In the genomic region with DNA sequence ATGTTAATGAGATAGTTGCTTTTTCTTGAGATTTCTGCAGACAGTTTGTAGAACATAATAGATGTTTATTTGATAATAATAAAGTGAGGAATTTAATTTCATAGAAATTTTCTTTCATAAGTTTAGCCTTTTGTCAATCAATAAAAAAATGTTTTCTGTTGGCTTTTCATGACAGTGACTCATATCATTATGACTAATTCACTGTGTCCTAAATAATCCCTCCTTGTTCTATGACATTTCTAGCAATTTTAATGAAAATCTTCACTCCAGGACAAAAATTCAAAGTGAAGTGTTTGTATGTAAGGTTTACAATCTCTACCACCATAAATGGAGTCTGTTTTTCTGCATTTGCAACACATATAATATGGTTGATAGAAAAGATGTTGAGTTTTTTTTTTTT, we compare ENCODE assay signal across 30 cellular contexts.
DNase-seq lines count a peak whose midpoint lies in the region; ATAC-seq and TF ChIP-seq lines count a peak whose summit lies in the region.
"Had no signal": no experiment of that assay in that cellular context is flagged by ENCODE, and none has a peak within 500 bp of the region (broad histone marks: within the 10 kb centered on the region; RNA-seq: fewer than 3 reads in every experiment).

No MANE protein-coding gene starts in this region.

- peaks cover 13% of the 10 kb centered on the region for H3K4me1 ChIP-seq in PC-9 (replicated peaks; ENCODE audit: insufficient read depth)
- H3K4me1 ChIP-seq in skeletal muscle satellite cell (ENCODE audit: control insufficient read depth, insufficient read depth, low read length): peaks cover 14% of the 10 kb centered on the region
- H3K4me1 ChIP-seq: colonic mucosa had no signal

- H3K4me3 Mint-ChIP-seq in natural killer cell (no peak overlapping the region), HFFc6 (no peak overlapping the region)
- H3K4me3 Mint-ChIP-seq in natural killer cell treated with Interleukin-12 subunit alpha and Interleukin-12 subunit beta and Interleukin-15 and Interleukin-18, amount 100 ng/mL, for 72 hours: no peak overlapping the region
- H3K4me3 Mint-ChIP-seq in activated CD4-positive, alpha-beta T cell treated with anti-CD3 and anti-CD28 coated beads for 36 hours: no peak overlapping the region
- H3K4me3 Mint-ChIP-seq: activated CD4-positive, alpha-beta memory T cell treated with anti-CD3 and anti-CD28 coated beads, Interleukin-2, amount 10 ng/mL, durations not matched to agents 7 days and 5 days; activated naive CD4-positive, alpha-beta T cell treated with anti-CD3 and anti-CD28 coated beads, Interleukin-2, amount 10 ng/mL, durations not matched to agents 7 days and 5 days; B cell; CD8-positive, alpha-beta memory T cell; IgD-negative memory B cell; naive thymus-derived CD4-positive, alpha-beta T cell; T-helper 17 cell had no signal

- H3K27ac Mint-ChIP-seq in natural killer cell (peak overlapping the region; percentile 77 to 91), HFFc6 (no peak overlapping the region)
- H3K27ac Mint-ChIP-seq in natural killer cell treated with Interleukin-12 subunit alpha and Interleukin-12 subunit beta and Interleukin-15 and Interleukin-18, amount 100 ng/mL, for 72 hours: no peak overlapping the region
- no peak overlapping the region for H3K27ac Mint-ChIP-seq in activated CD4-positive, alpha-beta T cell treated with anti-CD3 and anti-CD28 coated beads for 36 hours
- H3K27ac Mint-ChIP-seq: activated CD4-positive, alpha-beta memory T cell treated with anti-CD3 and anti-CD28 coated beads, Interleukin-2, amount 10 ng/mL, durations not matched to agents 7 days and 5 days; activated naive CD4-positive, alpha-beta T cell treated with anti-CD3 and anti-CD28 coated beads, Interleukin-2, amount 10 ng/mL, durations not matched to agents 7 days and 5 days; B cell; IgD-negative memory B cell; T-helper 17 cell had no signal

- peaks cover 0 to 3% of the 10 kb centered on the region in 2 donors for H3K9me3 Mint-ChIP-seq in natural killer cell
- H3K9me3 Mint-ChIP-seq in natural killer cell treated with Interleukin-12 subunit alpha and Interleukin-12 subunit beta and Interleukin-15 and Interleukin-18, amount 100 ng/mL, for 72 hours: peaks cover 7% of the 10 kb centered on the region
- peaks cover 10% of the 10 kb centered on the region for H3K9me3 Mint-ChIP-seq in HFFc6
- H3K9me3 Mint-ChIP-seq in activated CD4-positive, alpha-beta T cell treated with anti-CD3 and anti-CD28 coated beads for 36 hours (ENCODE audit: low read depth): peaks cover 18% of the 10 kb centered on the region

- no peak overlapping the region for H3K9ac ChIP-seq in skeletal muscle satellite cell (ENCODE audit: low read depth, low read length)

- H3K36me3 ChIP-seq in PC-9 (ENCODE audit: low read depth) (no peaks in the 10 kb centered on the region), skeletal muscle satellite cell (ENCODE audit: insufficient read depth, low read length) (no peaks in the 10 kb centered on the region)
- H3K36me3 ChIP-seq: colonic mucosa, gastroesophageal sphincter, left ventricle myocardium inferior had no signal

- no peak for ATAC-seq in natural killer cell
- ATAC-seq in natural killer cell treated with Interleukin-12 subunit alpha and Interleukin-12 subunit beta and Interleukin-15 and Interleukin-18, amount 100 ng/mL, for 72 hours: no peak
- no peak for ATAC-seq in GM21515 (IDR thresholded peaks at IDR 0.05; ENCODE audit: unreplicated experiment)
- ATAC-seq in activated CD4-positive, alpha-beta T cell treated with anti-CD3 and anti-CD28 coated beads for 36 hours: no peak
- ATAC-seq: gastroesophageal sphincter; naive thymus-derived CD4-positive, alpha-beta T cell; SK-N-SH treated with all-trans-retinoic acid at 6 μM for 48 hours; T-helper 17 cell had no signal

- BruUV-seq in PC-9 (replicated peaks; lab: Mats Ljungman, UMichigan): no TSS peak

- H3K4me2 ChIP-seq in PC-9: no peak overlapping the region; the same call in 1 of the 2 replicates
- H3K4me2 ChIP-seq in skeletal muscle satellite cell (ENCODE audit: low read length): peak overlapping the region; percentile 10
- H3K4me2 ChIP-seq: hepatocyte had no signal

- intact Hi-C loops in natural killer cell (cut with micrococcal nuclease) (loop anchor here (5.0 kb wide), 1 partner anchor 33 kb away; no protein-coding TSS in a partner anchor), PC-9 (cut with micrococcal nuclease; ENCODE audit: unreplicated experiment) (no loop called here)
- intact Hi-C loops in activated CD4-positive, alpha-beta T cell treated with anti-CD3 and anti-CD28 coated beads for 36 hours (cut with DNase I, micrococcal nuclease): loop anchor here in 1 of 2 experiments (5.0 kb wide), 1 partner anchor 43 kb away; no protein-coding TSS in a partner anchor

- POLR2A ChIA-PET in PC-9 (lab: Charles Lee; ENCODE audit: unreplicated experiment): no interaction called here
- POLR2A ChIA-PET in activated CD4-positive, alpha-beta T cell treated with anti-CD3 and anti-CD28 coated beads for 36 hours (lab: Charles Lee): no interaction called here

- no peaks in the 10 kb centered on the region; the same call in 1 of the 2 replicates for H3K9me2 ChIP-seq in PC-9 (ENCODE audit: insufficient read depth)

- H3K9me3 ChIP-seq in PC-9 (ENCODE audit: insufficient read depth, low read depth) (no peaks in the 10 kb centered on the region; the same call in 1 of the 2 replicates), skeletal muscle satellite cell (replicated peaks; ENCODE audit: low read length) (no peaks in the 10 kb centered on the region)
- H3K9me3 ChIP-seq: colonic mucosa had no signal

- no peak overlapping the region for H2AFZ ChIP-seq in PC-9
- H2AFZ ChIP-seq: hepatocyte had no signal

- DNase-seq in natural killer cell: no peak
- no peak for DNase-seq in natural killer cell treated with Interleukin-12 subunit alpha and Interleukin-12 subunit beta and Interleukin-15 and Interleukin-18, amount 100 ng/mL, for 72 hours (ENCODE audit: low spot score)
- DNase-seq in PC-9: no peak
- peak; percentile 45 for DNase-seq in fibroblast of mammary gland (ENCODE audit: low read depth)
- no peak for DNase-seq in HFFc6
- no peak for DNase-seq in activated CD4-positive, alpha-beta T cell treated with anti-CD3 and anti-CD28 coated beads for 36 hours
- DNase-seq: activated CD4-positive, alpha-beta memory T cell treated with anti-CD3 and anti-CD28 coated beads, Interleukin-2, amount 10 ng/mL, durations not matched to agents 7 days and 5 days; activated CD8-positive, alpha-beta memory T cell treated with anti-CD3 and anti-CD28 coated beads, Interleukin-2, amount 50 U/mL, for 48 hours; activated naive CD4-positive, alpha-beta T cell treated with anti-CD3 and anti-CD28 coated beads, Interleukin-2, amount 10 ng/mL, durations not matched to agents 7 days and 5 days; amygdala; CD8-positive, alpha-beta memory T cell; colonic mucosa; effector memory CD4-positive, alpha-beta T cell; GDM1; left ventricle myocardium inferior; midbrain; naive thymus-derived CD4-positive, alpha-beta T cell; NCI-H1417 treated with DMSO at 0.1 percent for 48 hours; NCI-H345; NCI-H748 treated with DMSO at 0.1 percent for 48 hours; small intestine; T-helper 17 cell had no signal

- no peaks in the 10 kb centered on the region for H3K27me3 Mint-ChIP-seq in natural killer cell (ENCODE audit: low read depth in 2 of 2)
- H3K27me3 Mint-ChIP-seq in natural killer cell treated with Interleukin-12 subunit alpha and Interleukin-12 subunit beta and Interleukin-15 and Interleukin-18, amount 100 ng/mL, for 72 hours: no peaks in the 10 kb centered on the region
- H3K27me3 Mint-ChIP-seq in HFFc6 (ENCODE audit: insufficient read depth): no peaks in the 10 kb centered on the region
- H3K27me3 Mint-ChIP-seq in activated CD4-positive, alpha-beta T cell treated with anti-CD3 and anti-CD28 coated beads for 36 hours: no peaks in the 10 kb centered on the region
- H3K27me3 Mint-ChIP-seq: activated CD4-positive, alpha-beta memory T cell treated with anti-CD3 and anti-CD28 coated beads, Interleukin-2, amount 10 ng/mL, durations not matched to agents 7 days and 5 days; activated naive CD4-positive, alpha-beta T cell treated with anti-CD3 and anti-CD28 coated beads, Interleukin-2, amount 10 ng/mL, durations not matched to agents 7 days and 5 days; B cell; CD8-positive, alpha-beta memory T cell; naive thymus-derived CD4-positive, alpha-beta T cell; T-helper 17 cell had no signal

- 0 out of 2 replicates have a peak overlapping the region, but pooled peaks have one; percentile 22 for H3K27ac ChIP-seq in PC-9
- H3K27ac ChIP-seq: colonic mucosa, gastroesophageal sphincter, hepatocyte, left ventricle myocardium inferior had no signal

- H3K4me3 ChIP-seq in PC-9: no peak overlapping the region
- no peak overlapping the region for H3K4me3 ChIP-seq in fibroblast of mammary gland (ENCODE audit: control insufficient read depth, low read depth, low read length)
- no peak overlapping the region for H3K4me3 ChIP-seq in skeletal muscle satellite cell (ENCODE audit: low read length)
- H3K4me3 ChIP-seq: colonic mucosa, gastroesophageal sphincter, hepatocyte, left ventricle myocardium inferior, tibial nerve had no signal

- CTCF ChIA-PET in PC-9 (lab: Charles Lee): no interaction called here
- CTCF ChIA-PET in activated CD4-positive, alpha-beta T cell treated with anti-CD3 and anti-CD28 coated beads for 36 hours (lab: Charles Lee): no interaction called here

- peaks cover 6% of the 10 kb centered on the region; the same call in 1 of the 2 replicates for H3F3A ChIP-seq in PC-9 (ENCODE audit: insufficient read depth, low read depth)

- H3K79me2 ChIP-seq in PC-9 (ENCODE audit: low read depth): peaks cover 29% of the 10 kb centered on the region

- TF ChIP-seq CTCF in natural killer cell (IDR thresholded peaks at IDR 0.05) (no peak), PC-9 (conservative IDR thresholded peaks at IDR 0.05) (no peak), fibroblast of mammary gland (conservative IDR thresholded peaks at IDR 0.05; ENCODE audit: control insufficient read depth, insufficient read depth, low read depth, low read length) (no peak), HFFc6 (IDR thresholded peaks at IDR 0.05) (no peak)

- H3K36me3 Mint-ChIP-seq in natural killer cell (peaks cover 8% of the 10 kb centered on the region), HFFc6 (ENCODE audit: low read depth) (peaks cover 34% of the 10 kb centered on the region)
- peaks cover 20% of the 10 kb centered on the region for H3K36me3 Mint-ChIP-seq in natural killer cell treated with Interleukin-12 subunit alpha and Interleukin-12 subunit beta and Interleukin-15 and Interleukin-18, amount 100 ng/mL, for 72 hours
- peaks cover 28% of the 10 kb centered on the region for H3K36me3 Mint-ChIP-seq in activated CD4-positive, alpha-beta T cell treated with anti-CD3 and anti-CD28 coated beads for 36 hours (ENCODE audit: low read depth)

- peaks cover 81 to 83% of the 10 kb centered on the region in 2 donors for H3K4me1 Mint-ChIP-seq in natural killer cell
- H3K4me1 Mint-ChIP-seq in natural killer cell treated with Interleukin-12 subunit alpha and Interleukin-12 subunit beta and Interleukin-15 and Interleukin-18, amount 100 ng/mL, for 72 hours (ENCODE audit: low read depth in 2 of 2): peaks cover 50 to 58% of the 10 kb centered on the region in 2 donors
- peaks cover 46% of the 10 kb centered on the region for H3K4me1 Mint-ChIP-seq in HFFc6 (ENCODE audit: low read depth)
- peaks cover 47% of the 10 kb centered on the region for H3K4me1 Mint-ChIP-seq in activated CD4-positive, alpha-beta T cell treated with anti-CD3 and anti-CD28 coated beads for 36 hours

- no peaks in the 10 kb centered on the region for H3K27me3 ChIP-seq in PC-9 (ENCODE audit: insufficient read depth, low read depth)
- no peaks in the 10 kb centered on the region for H3K27me3 ChIP-seq in skeletal muscle satellite cell (ENCODE audit: control insufficient read depth, insufficient read depth, low read length)
- H3K27me3 ChIP-seq: colonic mucosa, gastroesophageal sphincter, hepatocyte, tibial nerve had no signal

- H4K20me1 ChIP-seq in PC-9 (ENCODE audit: insufficient read depth): no peaks in the 10 kb centered on the region; the same call in 1 of the 2 replicates

Comparison
In these comparisons a context has a peak if more than half of its experiments do, and no peak if none do; other contexts are left out.
1. H3K27ac Mint-ChIP-seq: peak in natural killer cell (2 of 2); none in natural killer cell treated with Interleukin-12 subunit alpha and Interleukin-12 subunit beta and Interleukin-15 and Interleukin-18, amount 100 ng/mL, for 72 hours (0 of 2), HFFc6 (single experiment) and activated CD4-positive, alpha-beta T cell treated with anti-CD3 and anti-CD28 coated beads for 36 hours (single experiment).